Comparison of ENCODE assay signal across 13 cellular contexts in the genomic region with DNA sequence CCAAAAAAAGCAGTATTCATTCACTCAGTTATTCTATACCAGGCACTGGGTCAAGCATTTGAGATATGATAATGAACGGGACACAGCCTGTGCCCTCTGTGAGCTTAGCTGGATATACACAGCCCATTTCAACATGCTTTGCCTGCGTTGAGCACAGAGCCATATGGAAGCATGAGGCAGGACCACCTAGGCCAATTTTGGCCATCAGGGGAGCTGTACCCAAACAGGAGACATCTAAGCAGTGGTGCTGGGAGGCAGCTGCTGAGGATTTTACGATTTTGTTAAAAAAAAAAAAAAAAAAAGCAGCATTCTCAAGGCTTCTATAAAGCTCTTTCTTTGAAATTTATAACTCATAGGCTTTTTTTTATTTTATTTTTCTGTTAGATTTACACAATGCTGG.
A peak's percentile ranks its signal among the peaks of the same experiment; 100 is the strongest.
DNase-seq lines count a peak whose midpoint lies in the region; ATAC-seq and TF ChIP-seq lines count a peak whose summit lies in the region.
"Had no signal": no experiment of that assay in that cellular context is flagged by ENCODE, and none has a peak within 500 bp of the region (broad histone marks: within the 10 kb centered on the region; RNA-seq: fewer than 3 reads in every experiment).

No MANE protein-coding gene starts in this region.

- no peaks in the 10 kb centered on the region for H3K9me2 ChIP-seq in PC-3 (replicated peaks; ENCODE audit: low read length)

- no TSS peak for BruUV-seq in PC-3 (replicated peaks; lab: Mats Ljungman, UMichigan)

- TF ChIP-seq CTCF in left ventricle myocardium inferior (IDR thresholded peaks at IDR 0.05; ENCODE audit: borderline replicate concordance): peak; percentile 7
- peak; percentile 18; the same call in 1 of the 2 replicates for TF ChIP-seq CTCF in PC-3 (conservative IDR thresholded peaks at IDR 0.05; ENCODE audit: low read depth, low read length)
- peak; percentile 17 for TF ChIP-seq CTCF in fibroblast of the aortic adventitia (IDR thresholded peaks at IDR 0.05; ENCODE audit: insufficient read depth, low read length)
- peak; percentile 56 for TF ChIP-seq CTCF in type B pancreatic cell (conservative IDR thresholded peaks at IDR 0.05)

- DNase-seq in left ventricle myocardium inferior (no peak), cardiac septum (ENCODE audit: low spot score) (no peak), PC-3 (no peak), fibroblast of the aortic adventitia (ENCODE audit: low read depth) (no peak), type B pancreatic cell (ENCODE audit: extremely low spot score, unreplicated experiment) (no peak), KG1 (lab: John Stamatoyannopoulos, UW) (no peak)
- DNase-seq: activated CD8-positive, alpha-beta memory T cell treated with anti-CD3 and anti-CD28 coated beads for 24 hours; DMS153; foreskin fibroblast; NCI-H345; nucleus accumbens had no signal

- no peaks in the 10 kb centered on the region for H4K20me1 ChIP-seq in PC-3 (ENCODE audit: low read length)

- no peak overlapping the region for H3K9ac ChIP-seq in PC-3 (ENCODE audit: low read length)

- intact Hi-C loops in left ventricle myocardium inferior (cut with micrococcal nuclease) (no loop called here), cardiac septum (cut with DNase I) (no loop called here), PC-3 (cut with micrococcal nuclease) (no loop called here)

- CTCF ChIA-PET in PC-3 (lab: Charles Lee): interaction anchor here (0.6 to 0.7 kb wide), 2 partner anchors 1145 to 1335 kb away, joined by 3 read pairs; no protein-coding TSS in a partner anchor

- no peak overlapping the region for H2AFZ ChIP-seq in PC-3 (ENCODE audit: low read length)

- H3F3A ChIP-seq in PC-3 (ENCODE audit: low read length, unreplicated experiment): no peaks in the 10 kb centered on the region

- H3K4me3 ChIP-seq in left ventricle myocardium inferior: no peak overlapping the region
- no peak overlapping the region for H3K4me3 ChIP-seq in PC-3 (ENCODE audit: low read length)
- H3K4me3 ChIP-seq in fibroblast of the aortic adventitia (ENCODE audit: low read depth, low read length): no peak overlapping the region

- H3K4me1 Mint-ChIP-seq in type B pancreatic cell (ENCODE audit: unreplicated experiment): no peaks in the 10 kb centered on the region

- no peaks in the 10 kb centered on the region for H3K27me3 Mint-ChIP-seq in type B pancreatic cell

- no peak for ATAC-seq in PC-3
- no peak for ATAC-seq in GM21723 (IDR thresholded peaks at IDR 0.05; ENCODE audit: unreplicated experiment)
- ATAC-seq in GM18511 (IDR thresholded peaks at IDR 0.05; ENCODE audit: unreplicated experiment): no peak

- H3K4me1 ChIP-seq in left ventricle myocardium inferior (peaks cover 21% of the 10 kb centered on the region), PC-3 (ENCODE audit: insufficient read depth, low read length) (peaks cover 9% of the 10 kb centered on the region)

- POLR2A ChIA-PET in PC-3 (lab: Charles Lee; ENCODE audit: unreplicated experiment): no interaction called here

- no peak overlapping the region for H3K4me2 ChIP-seq in PC-3 (ENCODE audit: low read length)

- no peaks in the 10 kb centered on the region for H3K36me3 Mint-ChIP-seq in type B pancreatic cell

- H3K79me2 ChIP-seq in PC-3 (ENCODE audit: low read length): no peaks in the 10 kb centered on the region

- H3K27ac ChIP-seq in left ventricle myocardium inferior (replicated peaks) (no peak overlapping the region), PC-3 (ENCODE audit: low read length) (no peak overlapping the region)

- H3K9me3 Mint-ChIP-seq in type B pancreatic cell: no peaks in the 10 kb centered on the region

- H3K9me3 ChIP-seq in left ventricle myocardium inferior (replicated peaks) (no peaks in the 10 kb centered on the region), PC-3 (ENCODE audit: low read length) (no peaks in the 10 kb centered on the region)

- H3K27ac Mint-ChIP-seq in type B pancreatic cell: no peak overlapping the region

- H3K36me3 ChIP-seq in left ventricle myocardium inferior: peaks cover 8% of the 10 kb centered on the region
- H3K36me3 ChIP-seq in PC-3 (ENCODE audit: low read depth, low read length): no peaks in the 10 kb centered on the region

- H3K27me3 ChIP-seq in left ventricle myocardium inferior (ENCODE audit: low read depth) (no peaks in the 10 kb centered on the region), PC-3 (ENCODE audit: low read length) (no peaks in the 10 kb centered on the region)

- no peak overlapping the region for H3K4me3 Mint-ChIP-seq in type B pancreatic cell
